Comparison of ENCODE assay signal across 20 cellular contexts in genomic region chr17:77935121-77935571, GRCh38. TPM values are rescaled to one million over a fixed set of nuclear protein-coding genes. Genes with fewer than 3 reads are reported as not detected.
DNase-seq lines count a peak whose midpoint lies in the region; FAIRE-seq and TF ChIP-seq lines count a peak whose summit lies in the region.
"Had no signal": no experiment of that assay in that cellular context is flagged by ENCODE, and none has a peak within 500 bp of the region (broad histone marks: within the 10 kb centered on the region; RNA-seq: fewer than 3 reads in every experiment).

No MANE protein-coding gene starts in this region.

- H3K79me1 ChIP-seq in H1 (ENCODE audit: low read depth, low read length) = no peaks in the 10 kb centered on the region

- TF ChIP-seq CTCF in H1 (IDR thresholded peaks at IDR 0.05; ENCODE audit: control extremely low read depth in 1 of 3, insufficient read depth in 1 of 3, low read depth in 1 of 3, low read length in 3 of 3) (no peak), nephron progenitor cell (IDR thresholded peaks at IDR 0.05) (no peak), MM.1S (IDR thresholded peaks at IDR 0.05; ENCODE audit: low read length) (no peak)

- no peaks in the 10 kb centered on the region for H4K20me1 ChIP-seq in H1 (replicated peaks in 1 of 2; ENCODE audit: control insufficient read depth in 1 of 2, insufficient read depth in 2 of 2, low read length in 2 of 2)
- H4K20me1 ChIP-seq in MM.1S (ENCODE audit: insufficient read depth, low read length) = no peaks in the 10 kb centered on the region
- H4K20me1 ChIP-seq: BLaER1 had no signal

- no peak overlapping the region for H3K56ac ChIP-seq in H1 (replicated peaks; ENCODE audit: insufficient read length, low read depth, low read length)

- no peak overlapping the region for H4K5ac ChIP-seq in H1 (ENCODE audit: insufficient read length, low read depth, low read length)

- H3K36me3 ChIP-seq in H1 (ENCODE audit: control insufficient read depth in 2 of 4, insufficient read depth in 4 of 4, low read length in 3 of 4) = no peaks in the 10 kb centered on the region
- H3K36me3 ChIP-seq in MM.1S (replicated peaks; ENCODE audit: insufficient read depth, low read length) = no peaks in the 10 kb centered on the region
- H3K36me3 ChIP-seq: adrenal gland, BLaER1, HAP-1, upper lobe of left lung had no signal

- H2BK120ac ChIP-seq in H1 (replicated peaks; ENCODE audit: low read depth, low read length) = no peak overlapping the region

- no peak for TF ChIP-seq RAD21 in H1 (IDR thresholded peaks at IDR 0.05 in 1 of 2, conservative IDR thresholded peaks at IDR 0.05 in 1 of 2; ENCODE audit: low read depth in 2 of 2, low read length in 2 of 2)

- H2AK5ac ChIP-seq in H1 (ENCODE audit: low read depth, low read length) = no peak overlapping the region

- no peak overlapping the region for H4K8ac ChIP-seq in H1 (ENCODE audit: extremely low read depth, insufficient read depth, low read length)

- no peak overlapping the region for H3K23ac ChIP-seq in H1 (ENCODE audit: insufficient read length)

- H2BK5ac ChIP-seq in H1 (ENCODE audit: low read depth, low read length) = 0 out of 2 replicates have a peak overlapping the region, but pooled peaks have one; percentile 41

- H3K4me3 ChIP-seq in H1 (ENCODE audit: extremely low read depth in 1 of 4, insufficient read depth in 2 of 4, low read depth in 3 of 4, low read length in 4 of 4) (peak overlapping the region in 1 of 4 experiments; percentile 7; a peak in 1 of 8 replicates), MM.1S (ENCODE audit: low read length) (no peak overlapping the region)
- H3K4me3 ChIP-seq: adrenal gland, BLaER1, HAP-1, upper lobe of left lung had no signal

- no peaks in the 10 kb centered on the region for H3K36me3 Mint-ChIP-seq in nephron progenitor cell (ENCODE audit: low read depth)

- no peak for TF ChIP-seq POLR2A in H1 (IDR thresholded peaks at IDR 0.05; ENCODE audit: control extremely low read depth in 1 of 2, low read depth in 2 of 2, low read length in 2 of 2)

- H3K4me1 Mint-ChIP-seq in nephron progenitor cell = peaks cover 52% of the 10 kb centered on the region

- no peak for TF ChIP-seq EP300 in H1 (IDR thresholded peaks at IDR 0.05; ENCODE audit: borderline replicate concordance in 1 of 2, low read depth in 2 of 2, low read length in 2 of 2)

- H2AFZ ChIP-seq in H1 (ENCODE audit: low read length) (0 out of 2 replicates have a peak overlapping the region, but pooled peaks have one; percentile 23), MM.1S (ENCODE audit: low read length) (no peak overlapping the region)

- H3K4me1 ChIP-seq in H1 (replicated peaks in 1 of 4; ENCODE audit: control insufficient read depth in 3 of 4, insufficient read depth in 4 of 4, low read length in 3 of 4) (peaks cover 4 to 20% (median 11%) of the 10 kb centered on the region in 4 experiments; a peak in 6 of 7 replicates), MM.1S (ENCODE audit: low read length) (no peaks in the 10 kb centered on the region)
- H3K4me1 ChIP-seq: adrenal gland, HAP-1, upper lobe of left lung had no signal

- DNase-seq in NCI-H1092 treated with DMSO at 0.1 percent for 48 hours (lab: John Stamatoyannopoulos, UW) = peak; percentile 17
- DNase-seq in NCI-H1092 (lab: John Stamatoyannopoulos, UW) = no peak
- DNase-seq in NCI-H146 (lab: John Stamatoyannopoulos, UW) = peak; percentile 66
- no peak for DNase-seq in H1 (ENCODE audit: low read depth in 1 of 2, low spot score in 2 of 2)
- no peak for DNase-seq in nephron progenitor cell
- no peak for DNase-seq in MM.1S
- DNase-seq in COLO668 (lab: John Stamatoyannopoulos, UW; ENCODE audit: unreplicated experiment) = no peak
- DNase-seq in activated T-cell treated with anti-CD3 and anti-CD28 coated beads for 4 hours = no peak
- DNase-seq: activated CD8-positive, alpha-beta memory T cell treated with anti-CD3 and anti-CD28 coated beads for 24 hours; adrenal gland; NCI-H345; stimulated activated CD4-positive, alpha-beta T cell treated with anti-CD3 and anti-CD28 coated beads, Interleukin-15, amount 100 ng/mL, for 24 hours; stimulated activated naive CD8-positive, alpha-beta T cell treated with anti-CD3 and anti-CD28 coated beads, Interleukin-15, Interleukin-2, amounts not matched to agents 100 U/mL and 50 U/mL, for 24 hours; T-helper 1 cell; upper lobe of left lung had no signal

- no peak overlapping the region for H3K18ac ChIP-seq in H1 (ENCODE audit: extremely low read depth, low read length)

- FAIRE-seq in H1 (lab: Jason Lieb, UNC) = no peak

- H2BK15ac ChIP-seq in H1 (ENCODE audit: low read length) = no peak overlapping the region

- H3K4ac ChIP-seq in H1 (replicated peaks; ENCODE audit: insufficient read length, low read depth, low read length) = no peak overlapping the region

- peak overlapping the region; percentile 52 for H3K4me3 Mint-ChIP-seq in nephron progenitor cell
- H3K4me3 Mint-ChIP-seq: activated T-helper 1 cell treated with anti-CD3 and anti-CD28 coated beads, Interleukin-12 subunit alpha, Interleukin-12 subunit beta, Interleukin-2, Interleukin-4 antibody, amounts not matched to agents 30 ng/mL and 10 ng/mL and 1 ng/mL, durations not matched to agents 14 hours and 24 hours and 36 hours had no signal

- H3K27ac ChIP-seq in H1 (ENCODE audit: low read depth, low read length) (no peak overlapping the region), MM.1S (ENCODE audit: low read length) (no peak overlapping the region)
- H3K27ac ChIP-seq: 22Rv1, adrenal gland, BLaER1, upper lobe of left lung had no signal

- H3K79me2 ChIP-seq in H1 (ENCODE audit: control insufficient read depth in 1 of 2, insufficient read depth in 2 of 2, low read length in 2 of 2) (no peaks in the 10 kb centered on the region), MM.1S (ENCODE audit: low read length) (no peaks in the 10 kb centered on the region)

- no peaks in the 10 kb centered on the region for H3K23me2 ChIP-seq in H1 (ENCODE audit: low read depth, low read length)

- H3F3A ChIP-seq in MM.1S (ENCODE audit: insufficient read depth, low read length) = no peaks in the 10 kb centered on the region

- POLR2A ChIA-PET in H1 (lab: Charles Lee; ENCODE audit: partially characterized antibody) = interaction anchor here (0.7 to 10.3 kb wide), 3 partner anchors 9 to 21 kb away, joined by 3 to 100 read pairs (median 5); partner anchors contain the start of gene TNRC6C

- CTCF ChIA-PET in H1 (lab: Charles Lee; ENCODE audit: partially characterized antibody) = interaction anchor here (0.6 to 1.0 kb wide), 3 partner anchors 43 to 1103 kb away, joined by 3 to 7 read pairs (median 3); no protein-coding TSS in a partner anchor

- H3K27me3 ChIP-seq in H1 (replicated peaks in 1 of 4; ENCODE audit: control insufficient read depth in 3 of 4, extremely low read depth in 1 of 4, insufficient read depth in 3 of 4, low read length in 3 of 4) = no peaks in the 10 kb centered on the region; a peak in 1 of 7 replicates
- peaks cover 64% of the 10 kb centered on the region for H3K27me3 ChIP-seq in MM.1S (replicated peaks; ENCODE audit: insufficient read depth, low read length)
- H3K27me3 ChIP-seq: upper lobe of left lung had no signal

- no peak overlapping the region for H3K14ac ChIP-seq in H1 (ENCODE audit: insufficient read length)

- no peak overlapping the region for H3K27ac Mint-ChIP-seq in nephron progenitor cell
- H3K27ac Mint-ChIP-seq: activated T-helper 1 cell treated with anti-CD3 and anti-CD28 coated beads, Interleukin-12 subunit alpha, Interleukin-12 subunit beta, Interleukin-2, Interleukin-4 antibody, amounts not matched to agents 30 ng/mL and 10 ng/mL and 1 ng/mL, durations not matched to agents 14 hours and 24 hours and 36 hours; nephron had no signal

- H2BK12ac ChIP-seq in H1 (ENCODE audit: low read depth, low read length) = no peak overlapping the region

- H2BK20ac ChIP-seq in H1 (ENCODE audit: low read length) = no peak overlapping the region

- H3K9ac ChIP-seq in H1 (replicated peaks in 1 of 4; ENCODE audit: extremely low read depth in 1 of 4, low read depth in 3 of 4, low read length in 3 of 4) = no peak overlapping the region
- no peak overlapping the region for H3K9ac ChIP-seq in MM.1S (ENCODE audit: low read length)
- H3K9ac ChIP-seq: BLaER1 had no signal

- H3K27me3 Mint-ChIP-seq in nephron progenitor cell (ENCODE audit: low read depth, poor library complexity) = peaks cover 17% of the 10 kb centered on the region

- WGBS in H1 (ENCODE audit: extremely low coverage in 1 of 2, insufficient coverage in 1 of 2, insufficient read length in 1 of 2, insufficient replicate concordance in 2 of 2, low coverage in 1 of 2, low lambda C conversion rate in 2 of 2, missing lambda C conversion rate in 1 of 2), 2 experiments = 52% methylated on average over 11 of the region's 11 CpGs; no CpG with 5 or more reads in 1 of the 2 experiments

- H4K91ac ChIP-seq in H1 (replicated peaks; ENCODE audit: insufficient read length, low read length) = peak overlapping the region; percentile 13

- no peaks in the 10 kb centered on the region for H3K9me3 Mint-ChIP-seq in nephron progenitor cell
- H3K9me3 Mint-ChIP-seq: activated T-helper 1 cell treated with anti-CD3 and anti-CD28 coated beads, Interleukin-12 subunit alpha, Interleukin-12 subunit beta, Interleukin-2, Interleukin-4 antibody, amounts not matched to agents 30 ng/mL and 10 ng/mL and 1 ng/mL, durations not matched to agents 14 hours and 24 hours and 36 hours; nephron had no signal

- H3K9me2 ChIP-seq in MM.1S (replicated peaks; ENCODE audit: insufficient read depth, low read length) = no peaks in the 10 kb centered on the region

- H3K4me2 ChIP-seq in H1 (ENCODE audit: insufficient read depth in 1 of 2, low read depth in 2 of 2, low read length in 2 of 2) (peak overlapping the region; percentile 22 to 40; a peak in 3 of 4 replicates), MM.1S (ENCODE audit: low read depth, low read length) (no peak overlapping the region)
- H3K4me2 ChIP-seq: BLaER1 had no signal

- H3K9me3 ChIP-seq in H1 (ENCODE audit: insufficient read depth in 2 of 2, low read depth in 1 of 2, low read length in 1 of 2) (no peaks in the 10 kb centered on the region), MM.1S (replicated peaks; ENCODE audit: insufficient read depth, low read length) (no peaks in the 10 kb centered on the region)
- H3K9me3 ChIP-seq: adrenal gland, BLaER1, HAP-1, upper lobe of left lung had no signal

TF ChIP-seq in H1, 55 proteins besides CTCF, POLR2A, EP300 and RAD21 (continues in another document):
- TF ChIP-seq ASH2L (IDR thresholded peaks at IDR 0.05; ENCODE audit: low read length) = no peak

RNA-seq across cellular contexts. Expression of gene TNRC6C, which starts 23.4 kb away (rescaled TPM):
- total RNA-seq in H1 (2021; fragmentation: NEBNext Ultra II Directional; extraction: Animal tissue kit (Norgen Biotek cat#: 25700)) = 28.9 and 30.5 TPM in 2 replicates
- polyA plus RNA-seq in H1 (2011; rRNA removed) = 2.8 and 3.9 TPM in 2 replicates
- polyA plus RNA-seq in H1 (2011; cell fraction: cytosol; rRNA removed) = 3.3 TPM
- polyA plus RNA-seq in H1 (2011; cell fraction: nucleus; rRNA removed) = 14.5 TPM
- 10.1 to 14.3 TPM (median 11.3 TPM) in 4 replicates for polyA plus RNA-seq in H1 (2012, experiment 1 of 2)
- 2.1 TPM for polyA plus RNA-seq in H1 (2012, experiment 2 of 2)
- 10.5 TPM for polyA plus RNA-seq in H1 (2013, experiment 1 of 2)
- 8.7 TPM for polyA plus RNA-seq in H1 (2013, experiment 2 of 2)
- 16.1 and 18.7 TPM in 2 replicates for polyA minus RNA-seq in H1 (2011; rRNA and poly(A)+ RNA removed)
- polyA minus RNA-seq in H1 (2011; cell fraction: cytosol; rRNA and poly(A)+ RNA removed) = 11.5 TPM
- polyA minus RNA-seq in H1 (2011; cell fraction: nucleus; rRNA and poly(A)+ RNA removed) = 19.7 TPM

Comparison
In these comparisons a context has a peak if more than half of its experiments do, and no peak if none do; other contexts are left out.
1. DNase-seq: peak in NCI-H1092 treated with DMSO at 0.1 percent for 48 hours (single experiment) and NCI-H146 (single experiment); none in NCI-H1092 (single experiment), H1 (0 of 2), nephron progenitor cell (single experiment), MM.1S (single experiment), COLO668 (single experiment) and activated T-cell treated with anti-CD3 and anti-CD28 coated beads for 4 hours (single experiment).